Comparison of ENCODE assay signal across 8 cellular contexts in genomic region chr1:197200468-197200899, GRCh38. TPM values are rescaled to one million over a fixed set of nuclear protein-coding genes. Genes with fewer than 3 reads are reported as not detected.
DNase-seq lines count a peak whose midpoint lies in the region; ATAC-seq, FAIRE-seq and TF ChIP-seq lines count a peak whose summit lies in the region.

No MANE protein-coding gene starts in this region.

- WGBS in pancreas, 2 donors: 0% methylated on average over 12 of the region's 12 CpGs

- in situ Hi-C loops in G401 (cut with HindIII; ENCODE audit: low sequenced_read_pairs): no loop called here

- no peaks in the 10 kb centered on the region for H3K9me3 ChIP-seq in pancreas

- DNase-seq in G401 (ENCODE audit: low spot score): peak; percentile 64
- DNase-seq in activated CD8-positive, alpha-beta T cell treated with anti-CD3 and anti-CD28 coated beads for 36 hours: no peak
- peak; percentile 12 to 47 for DNase-seq in foreskin fibroblast
- no peak for DNase-seq in pancreas
- no peak for DNase-seq in GM19238 (ENCODE audit: insufficient read length, low spot score)
- no peak for DNase-seq in NCI-H2081 (lab: John Stamatoyannopoulos, UW)
- no peak for DNase-seq in NCI-H226

- H3K27ac ChIP-seq in pancreas: peak overlapping the region; percentile 85 to 94 (median 92)

- peak overlapping the region; percentile 92 for H3K27ac Mint-ChIP-seq in activated CD8-positive, alpha-beta T cell treated with anti-CD3 and anti-CD28 coated beads for 36 hours

- CTCF ChIA-PET in activated CD8-positive, alpha-beta T cell treated with anti-CD3 and anti-CD28 coated beads for 36 hours (lab: Charles Lee): interaction anchor here (1.2 kb wide), 1 partner anchor 48 kb away, joined by 3 read pairs; no protein-coding TSS in a partner anchor

- peak overlapping the region; percentile 88 for H3K4me3 Mint-ChIP-seq in activated CD8-positive, alpha-beta T cell treated with anti-CD3 and anti-CD28 coated beads for 36 hours

- TF ChIP-seq CTCF in activated CD8-positive, alpha-beta T cell treated with anti-CD3 and anti-CD28 coated beads for 36 hours (IDR thresholded peaks at IDR 0.05): no peak
- TF ChIP-seq CTCF in foreskin fibroblast (IDR thresholded peaks at IDR 0.05; ENCODE audit: low read depth, low read length) (no peak), pancreas (IDR thresholded peaks at IDR 0.05) (no peak)

- peaks cover 15 to 27% (median 24%) of the 10 kb centered on the region in 3 donors for H3K4me1 ChIP-seq in pancreas

- H3K9me3 Mint-ChIP-seq in activated CD8-positive, alpha-beta T cell treated with anti-CD3 and anti-CD28 coated beads for 36 hours: peaks cover 2% of the 10 kb centered on the region

- H3K4me3 ChIP-seq in foreskin fibroblast (ENCODE audit: low read depth in 1 of 2, low read length in 2 of 2): peak overlapping the region; percentile 60 to 82
- H3K4me3 ChIP-seq in pancreas: peak overlapping the region; percentile 72 to 90 (median 82)

- H3K4me1 Mint-ChIP-seq in activated CD8-positive, alpha-beta T cell treated with anti-CD3 and anti-CD28 coated beads for 36 hours (ENCODE audit: low read depth): peaks cover 47% of the 10 kb centered on the region

- no peak for FAIRE-seq in pancreas (lab: Jason Lieb, UNC)

- ATAC-seq in HG03432 (IDR thresholded peaks at IDR 0.05; ENCODE audit: unreplicated experiment) (peak; percentile 0), pancreas (peak in 3 of 4 donors; percentile 7 to 24 (median 18))
- peak; percentile 0 for ATAC-seq in activated CD8-positive, alpha-beta T cell treated with anti-CD3 and anti-CD28 coated beads for 36 hours

- H3K36me3 Mint-ChIP-seq in activated CD8-positive, alpha-beta T cell treated with anti-CD3 and anti-CD28 coated beads for 36 hours (ENCODE audit: low read depth): peaks cover 6% of the 10 kb centered on the region

- intact Hi-C loops in activated CD8-positive, alpha-beta T cell treated with anti-CD3 and anti-CD28 coated beads for 36 hours (cut with micrococcal nuclease): no loop called here
- intact Hi-C loops in pancreas (cut with DNase I): no loop called here

- H3K36me3 ChIP-seq in pancreas: no peaks in the 10 kb centered on the region

- no peaks in the 10 kb centered on the region for H3K27me3 ChIP-seq in pancreas

- POLR2A ChIA-PET in activated CD8-positive, alpha-beta T cell treated with anti-CD3 and anti-CD28 coated beads for 36 hours (lab: Charles Lee): interaction anchor here (0.5 kb wide), 1 partner anchor 26 kb away, joined by 3 read pairs; no protein-coding TSS in a partner anchor

- H3K27me3 Mint-ChIP-seq in activated CD8-positive, alpha-beta T cell treated with anti-CD3 and anti-CD28 coated beads for 36 hours: no peaks in the 10 kb centered on the region

RNA-seq across cellular contexts. Expression of gene ZBTB41, which starts 0.6 kb away (rescaled TPM):
- total RNA-seq in G401 (2014; rRNA removed; shearing (Covaris generic)): 2.4 and 3.9 TPM in 2 replicates
- total RNA-seq in activated CD8-positive, alpha-beta T cell treated with anti-CD3 and anti-CD28 coated beads for 36 hours: 1 to 10 TPM; 5.4 to 5.5 TPM
- 10 to 100 TPM in 1 of 6 donors, 1 to 10 TPM in 5; 4.8 to 10.5 (median 6.1) TPM for total RNA-seq in pancreas
- 1 to 10 TPM; 1.3 to 3.2 TPM for polyA plus RNA-seq in pancreas

RNA-seq across cellular contexts. Expression of gene ASPM, which starts 54.0 kb away (rescaled TPM):
- total RNA-seq in G401 (2014; rRNA removed; shearing (Covaris generic)): 15.7 and 30.0 TPM in 2 replicates
- total RNA-seq in activated CD8-positive, alpha-beta T cell treated with anti-CD3 and anti-CD28 coated beads for 36 hours: 10 to 100 TPM; 37.1 to 37.3 TPM
- under 1 TPM; under 0.01 to 0.72 (median 0.17) TPM for total RNA-seq in pancreas
- polyA plus RNA-seq in pancreas: under 1 TPM; 0.02 to 0.08 TPM

Comparison
In these comparisons a context has a peak if more than half of its experiments do, and no peak if none do; other contexts are left out.
1. DNase-seq: peak in G401 (single experiment) and foreskin fibroblast (2 of 2); none in activated CD8-positive, alpha-beta T cell treated with anti-CD3 and anti-CD28 coated beads for 36 hours (single experiment), pancreas (0 of 6), GM19238 (single experiment), NCI-H2081 (0 of 2) and NCI-H226 (single experiment).
2. Peak in every context shown above with its lines, with median percentiles within 50 percentile points of each other: ATAC-seq.